21 cellular contexts compared by ENCODE assay signal in genomic region chr3:127444761-127445160, GRCh38.
DNase-seq lines count a peak whose midpoint lies in the region; ATAC-seq and TF ChIP-seq lines count a peak whose summit lies in the region.
"Had no signal": no experiment of that assay in that cellular context is flagged by ENCODE, and none has a peak within 500 bp of the region (broad histone marks: within the 10 kb centered on the region; RNA-seq: fewer than 3 reads in every experiment).

No MANE protein-coding gene starts in this region.

- no peak overlapping the region for H3K9ac ChIP-seq in IMR-90 (ENCODE audit: low read depth, low read length)
- no peak overlapping the region for H3K9ac ChIP-seq in neural progenitor cell

- TF ChIP-seq EP300 in stomach (IDR thresholded peaks at IDR 0.05), result no peak

- ATAC-seq in activated naive CD8-positive, alpha-beta T cell treated with anti-CD3 and anti-CD28 coated beads, Interleukin-2, amount 10 ng/mL, durations not matched to agents 7 days and 5 days (ENCODE audit: low read depth), result no peak
- no peak for ATAC-seq in activated naive CD8-positive, alpha-beta T cell treated with anti-CD3 and anti-CD28 coated beads, Interleukin-2, amount 50 U/mL, for 24 hours
- ATAC-seq in IMR-90 (ENCODE audit: low read depth) (no peak), GM21528 (IDR thresholded peaks at IDR 0.05; ENCODE audit: low FRiP score, unreplicated experiment) (no peak)
- ATAC-seq in activated CD8-positive, alpha-beta T cell treated with anti-CD3 and anti-CD28 coated beads for 36 hours, result no peak
- ATAC-seq: GM23338 had no signal

- BruUV-seq in IMR-90 (replicated peaks; lab: Mats Ljungman, UMichigan), result no TSS peak

- H4K91ac ChIP-seq in IMR-90 (ENCODE audit: insufficient read depth, low read depth, low read length), result no peak overlapping the region

- H4K20me1 ChIP-seq in IMR-90 (ENCODE audit: insufficient read depth, low read length), result no peaks in the 10 kb centered on the region
- no peaks in the 10 kb centered on the region for H4K20me1 ChIP-seq in neural progenitor cell (ENCODE audit: low read depth)

- H3K79me2 ChIP-seq in neural progenitor cell (ENCODE audit: low read depth), result no peaks in the 10 kb centered on the region

- in situ Hi-C loops in IMR-90 (cut with MboI; ENCODE audit: low sequenced_read_pairs), result no loop called here

- no peak overlapping the region for H2BK120ac ChIP-seq in IMR-90 (ENCODE audit: low read depth, low read length)

- H3K9me3 ChIP-seq in IMR-90 (ENCODE audit: control insufficient read depth, insufficient read depth, low read length) (no peaks in the 10 kb centered on the region), neural progenitor cell (ENCODE audit: low read depth) (no peaks in the 10 kb centered on the region), stomach (no peaks in the 10 kb centered on the region)

- H2AK9ac ChIP-seq in IMR-90 (replicated peaks; ENCODE audit: low read depth, low read length, poor library complexity), result peak overlapping the region; percentile 19

- H3K4me1 ChIP-seq in IMR-90 (ENCODE audit: control insufficient read depth, insufficient read depth, low read length) (no peaks in the 10 kb centered on the region), neural progenitor cell (no peaks in the 10 kb centered on the region), stomach (no peaks in the 10 kb centered on the region)

- intact Hi-C loops in IMR-90 (cut with micrococcal nuclease) (no loop called here), stomach (cut with DNase I; ENCODE audit: low total_unique reads) (no loop called here)
- intact Hi-C loops in activated CD8-positive, alpha-beta T cell treated with anti-CD3 and anti-CD28 coated beads for 36 hours (cut with micrococcal nuclease), result no loop called here

- H3K36me3 ChIP-seq in IMR-90 (ENCODE audit: control insufficient read depth, insufficient read depth, low read length) (no peaks in the 10 kb centered on the region), neural progenitor cell (no peaks in the 10 kb centered on the region), stomach (no peaks in the 10 kb centered on the region)

- TF ChIP-seq CTCF in IMR-90 (conservative IDR thresholded peaks at IDR 0.05; ENCODE audit: low read depth, low read length), result no peak
- no peak for TF ChIP-seq CTCF in neural progenitor cell (IDR thresholded peaks at IDR 0.05)
- TF ChIP-seq CTCF in stomach (IDR thresholded peaks at IDR 0.05), result no peak
- no peak for TF ChIP-seq CTCF in activated CD8-positive, alpha-beta T cell treated with anti-CD3 and anti-CD28 coated beads for 36 hours (IDR thresholded peaks at IDR 0.05)

- no peaks in the 10 kb centered on the region for H3K36me3 Mint-ChIP-seq in activated naive CD8-positive, alpha-beta T cell treated with anti-CD3 and anti-CD28 coated beads, Interleukin-2, amount 10 ng/mL, durations not matched to agents 7 days and 5 days
- H3K36me3 Mint-ChIP-seq in activated naive CD8-positive, alpha-beta T cell treated with anti-CD3 and anti-CD28 coated beads, Interleukin-2, amount 50 U/mL, for 24 hours (ENCODE audit: low read depth), result no peaks in the 10 kb centered on the region
- no peaks in the 10 kb centered on the region for H3K36me3 Mint-ChIP-seq in neural progenitor cell
- H3K36me3 Mint-ChIP-seq in activated CD8-positive, alpha-beta T cell treated with anti-CD3 and anti-CD28 coated beads for 36 hours (ENCODE audit: low read depth), result no peaks in the 10 kb centered on the region
- H3K36me3 Mint-ChIP-seq: CD4-positive, CD25-positive, alpha-beta regulatory T cell had no signal

- POLR2A ChIA-PET in activated naive CD8-positive, alpha-beta T cell treated with anti-CD3 and anti-CD28 coated beads, Interleukin-2, amount 10 ng/mL, durations not matched to agents 7 days and 5 days (lab: Charles Lee), result no interaction called here
- POLR2A ChIA-PET in IMR-90 (lab: Charles Lee; ENCODE audit: unreplicated experiment), result no interaction called here
- POLR2A ChIA-PET in activated CD8-positive, alpha-beta T cell treated with anti-CD3 and anti-CD28 coated beads for 36 hours (lab: Charles Lee), result no interaction called here

- no peak overlapping the region for H2BK20ac ChIP-seq in IMR-90 (ENCODE audit: low read depth, low read length)

- peak; percentile 0 for DNase-seq in activated naive CD8-positive, alpha-beta T cell treated with anti-CD3 and anti-CD28 coated beads, Interleukin-2, amount 10 ng/mL, durations not matched to agents 7 days and 5 days
- DNase-seq in activated naive CD8-positive, alpha-beta T cell treated with anti-CD3 and anti-CD28 coated beads, Interleukin-2, amount 50 U/mL, for 24 hours, result no peak
- DNase-seq in IMR-90, result no peak
- DNase-seq in neural progenitor cell (ENCODE audit: low spot score), result no peak
- DNase-seq in stomach, result peak; percentile 14
- DNase-seq in activated CD8-positive, alpha-beta T cell treated with anti-CD3 and anti-CD28 coated beads for 36 hours, result no peak
- no peak for DNase-seq in amniotic stem cell (lab: John Stamatoyannopoulos, UW)
- DNase-seq: CD4-positive, CD25-positive, alpha-beta regulatory T cell; COR-L47; DMS 273 treated with DMSO at 0.1 percent for 48 hours; DND-41; MM.1S; NCI-H1092; NCI-H146; NCI-H2029 treated with DMSO at 0.1 percent for 48 hours; NCI-H2171; NCI-H526; PC-9 had no signal

- no peak for TF ChIP-seq POLR2A in IMR-90 (IDR thresholded peaks at IDR 0.05; ENCODE audit: low read depth, low read length)
- no peak for TF ChIP-seq POLR2A in stomach (IDR thresholded peaks at IDR 0.05)

- no peak overlapping the region for H2BK5ac ChIP-seq in IMR-90 (ENCODE audit: low read depth, low read length, poor library complexity, severe bottlenecking)

- no peak for TF ChIP-seq RAD21 in IMR-90 (IDR thresholded peaks at IDR 0.05; ENCODE audit: low read length)

- no peaks in the 10 kb centered on the region for H3K9me3 Mint-ChIP-seq in activated naive CD8-positive, alpha-beta T cell treated with anti-CD3 and anti-CD28 coated beads, Interleukin-2, amount 10 ng/mL, durations not matched to agents 7 days and 5 days
- no peaks in the 10 kb centered on the region for H3K9me3 Mint-ChIP-seq in activated naive CD8-positive, alpha-beta T cell treated with anti-CD3 and anti-CD28 coated beads, Interleukin-2, amount 50 U/mL, for 24 hours
- no peaks in the 10 kb centered on the region for H3K9me3 Mint-ChIP-seq in neural progenitor cell
- no peaks in the 10 kb centered on the region for H3K9me3 Mint-ChIP-seq in activated CD8-positive, alpha-beta T cell treated with anti-CD3 and anti-CD28 coated beads for 36 hours
- H3K9me3 Mint-ChIP-seq: GM23338 had no signal

- H3K14ac ChIP-seq in IMR-90 (replicated peaks; ENCODE audit: low read depth, low read length), result no peak overlapping the region

- H2BK15ac ChIP-seq in IMR-90 (ENCODE audit: low read depth, low read length), result no peak overlapping the region

- peaks cover 4% of the 10 kb centered on the region for H3K27me3 Mint-ChIP-seq in activated naive CD8-positive, alpha-beta T cell treated with anti-CD3 and anti-CD28 coated beads, Interleukin-2, amount 10 ng/mL, durations not matched to agents 7 days and 5 days
- peaks cover 5% of the 10 kb centered on the region for H3K27me3 Mint-ChIP-seq in activated naive CD8-positive, alpha-beta T cell treated with anti-CD3 and anti-CD28 coated beads, Interleukin-2, amount 50 U/mL, for 24 hours
- H3K27me3 Mint-ChIP-seq in neural progenitor cell (ENCODE audit: insufficient read depth, low read depth), result peaks cover 10% of the 10 kb centered on the region
- peaks cover 2% of the 10 kb centered on the region for H3K27me3 Mint-ChIP-seq in activated CD8-positive, alpha-beta T cell treated with anti-CD3 and anti-CD28 coated beads for 36 hours
- H3K27me3 Mint-ChIP-seq: CD4-positive, CD25-positive, alpha-beta regulatory T cell had no signal

- H3K4me1 Mint-ChIP-seq in activated naive CD8-positive, alpha-beta T cell treated with anti-CD3 and anti-CD28 coated beads, Interleukin-2, amount 10 ng/mL, durations not matched to agents 7 days and 5 days, result no peaks in the 10 kb centered on the region
- no peaks in the 10 kb centered on the region for H3K4me1 Mint-ChIP-seq in activated naive CD8-positive, alpha-beta T cell treated with anti-CD3 and anti-CD28 coated beads, Interleukin-2, amount 50 U/mL, for 24 hours
- H3K4me1 Mint-ChIP-seq in neural progenitor cell, result peaks cover 20% of the 10 kb centered on the region
- no peaks in the 10 kb centered on the region for H3K4me1 Mint-ChIP-seq in activated CD8-positive, alpha-beta T cell treated with anti-CD3 and anti-CD28 coated beads for 36 hours (ENCODE audit: low read depth)
- H3K4me1 Mint-ChIP-seq: B cell; CD4-positive, CD25-positive, alpha-beta regulatory T cell; GM23338 had no signal

- no peak overlapping the region for H2AK5ac ChIP-seq in IMR-90 (ENCODE audit: low read depth, low read length)

- 24% methylated on average over 2 of the region's 2 CpGs; no CpG with 5 or more reads in 1 of the 2 experiments for WGBS in IMR-90 (ENCODE audit: extremely low coverage in 2 of 2, insufficient read length in 1 of 2), 2 experiments
- WGBS in stomach, 5 donors, result 63 to 88% (median 72%) methylated on average over 2 of the region's 2 CpGs

- H4K5ac ChIP-seq in IMR-90 (ENCODE audit: low read depth, low read length), result no peak overlapping the region

- H3K4me3 Mint-ChIP-seq in activated naive CD8-positive, alpha-beta T cell treated with anti-CD3 and anti-CD28 coated beads, Interleukin-2, amount 10 ng/mL, durations not matched to agents 7 days and 5 days, result no peak overlapping the region
- H3K4me3 Mint-ChIP-seq in activated naive CD8-positive, alpha-beta T cell treated with anti-CD3 and anti-CD28 coated beads, Interleukin-2, amount 50 U/mL, for 24 hours, result no peak overlapping the region
- H3K4me3 Mint-ChIP-seq in neural progenitor cell, result no peak overlapping the region
- H3K4me3 Mint-ChIP-seq in activated CD8-positive, alpha-beta T cell treated with anti-CD3 and anti-CD28 coated beads for 36 hours, result no peak overlapping the region
- H3K4me3 Mint-ChIP-seq: B cell; CD4-positive, CD25-positive, alpha-beta regulatory T cell; GM23338 had no signal

- no peak overlapping the region for H3K4me3 ChIP-seq in IMR-90 (ENCODE audit: insufficient read depth, low read depth, low read length)
- no peak overlapping the region for H3K4me3 ChIP-seq in neural progenitor cell
- H3K4me3 ChIP-seq in stomach, result no peak overlapping the region
- H3K4me3 ChIP-seq: GM23338, PC-9 had no signal

- no peak overlapping the region for H3K4me2 ChIP-seq in IMR-90 (ENCODE audit: low read depth, low read length)
- H3K4me2 ChIP-seq in neural progenitor cell, result no peak overlapping the region
- H3K4me2 ChIP-seq: GM23338, PC-9 had no signal

- no peak overlapping the region for H3K27ac Mint-ChIP-seq in activated naive CD8-positive, alpha-beta T cell treated with anti-CD3 and anti-CD28 coated beads, Interleukin-2, amount 10 ng/mL, durations not matched to agents 7 days and 5 days
- no peak overlapping the region for H3K27ac Mint-ChIP-seq in activated naive CD8-positive, alpha-beta T cell treated with anti-CD3 and anti-CD28 coated beads, Interleukin-2, amount 50 U/mL, for 24 hours
- peak overlapping the region; percentile 39 for H3K27ac Mint-ChIP-seq in neural progenitor cell
- no peak overlapping the region for H3K27ac Mint-ChIP-seq in activated CD8-positive, alpha-beta T cell treated with anti-CD3 and anti-CD28 coated beads for 36 hours
- H3K27ac Mint-ChIP-seq: B cell; CD4-positive, CD25-positive, alpha-beta regulatory T cell; GM23338 had no signal

- H3K56ac ChIP-seq in IMR-90 (ENCODE audit: extremely low read depth, insufficient read depth, low read length), result no peak overlapping the region

- dilution Hi-C loops in IMR-90 (cut with HindIII; ENCODE audit: low sequenced_read_pairs, unreplicated experiment), result no loop called here

- H3K79me1 ChIP-seq in IMR-90 (ENCODE audit: low read depth in 1 of 2, low read length in 2 of 2), result no peaks in the 10 kb centered on the region

- no peak overlapping the region for H3K4ac ChIP-seq in IMR-90 (ENCODE audit: low read depth, low read length)

- peaks cover 13% of the 10 kb centered on the region; the same call in 1 of the 2 replicates for H3K27me3 ChIP-seq in IMR-90 (ENCODE audit: control insufficient read depth, insufficient read depth, low read length)
- no peaks in the 10 kb centered on the region for H3K27me3 ChIP-seq in neural progenitor cell
- H3K27me3 ChIP-seq in stomach, result peaks cover 0 to 18% (median 0%) of the 10 kb centered on the region in 3 donors

- CTCF ChIA-PET in IMR-90 (lab: Yijun Ruan, JAX), result no interaction called here
- CTCF ChIA-PET in activated CD8-positive, alpha-beta T cell treated with anti-CD3 and anti-CD28 coated beads for 36 hours (lab: Charles Lee), result no interaction called here

- H3K27ac ChIP-seq in IMR-90 (ENCODE audit: insufficient read depth, low read length) (no peak overlapping the region), neural progenitor cell (no peak overlapping the region), stomach (no peak overlapping the region)
- H3K27ac ChIP-seq: PC-9 had no signal

- no peak overlapping the region for H3K18ac ChIP-seq in IMR-90 (ENCODE audit: low read depth, low read length)

- no peak overlapping the region for H4K8ac ChIP-seq in IMR-90 (ENCODE audit: low read depth in 2 of 2, low read length in 2 of 2)

- H3K23ac ChIP-seq in IMR-90 (ENCODE audit: low read depth, low read length), result no peak overlapping the region

- H3K9me1 ChIP-seq in IMR-90 (ENCODE audit: insufficient read depth, low read length), result no peaks in the 10 kb centered on the region

- H2AFZ ChIP-seq in IMR-90 (replicated peaks; ENCODE audit: low read length, poor library complexity) (peak overlapping the region; percentile 37), neural progenitor cell (replicated peaks) (no peak overlapping the region)
- H2AFZ ChIP-seq: GM23338, PC-9 had no signal

- no peaks in the 10 kb centered on the region for H3F3A ChIP-seq in neural progenitor cell (ENCODE audit: low read depth)

Comparison
In these comparisons a context has a peak if more than half of its experiments do, and no peak if none do; other contexts are left out.
1. DNase-seq: peak in activated naive CD8-positive, alpha-beta T cell treated with anti-CD3 and anti-CD28 coated beads, Interleukin-2, amount 10 ng/mL, durations not matched to agents 7 days and 5 days (single experiment) and stomach (single experiment); none in activated naive CD8-positive, alpha-beta T cell treated with anti-CD3 and anti-CD28 coated beads, Interleukin-2, amount 50 U/mL, for 24 hours (single experiment), IMR-90 (single experiment), neural progenitor cell (single experiment), activated CD8-positive, alpha-beta T cell treated with anti-CD3 and anti-CD28 coated beads for 36 hours (single experiment) and amniotic stem cell (single experiment).